8 cellular contexts compared by ENCODE assay signal in the genomic region with DNA sequence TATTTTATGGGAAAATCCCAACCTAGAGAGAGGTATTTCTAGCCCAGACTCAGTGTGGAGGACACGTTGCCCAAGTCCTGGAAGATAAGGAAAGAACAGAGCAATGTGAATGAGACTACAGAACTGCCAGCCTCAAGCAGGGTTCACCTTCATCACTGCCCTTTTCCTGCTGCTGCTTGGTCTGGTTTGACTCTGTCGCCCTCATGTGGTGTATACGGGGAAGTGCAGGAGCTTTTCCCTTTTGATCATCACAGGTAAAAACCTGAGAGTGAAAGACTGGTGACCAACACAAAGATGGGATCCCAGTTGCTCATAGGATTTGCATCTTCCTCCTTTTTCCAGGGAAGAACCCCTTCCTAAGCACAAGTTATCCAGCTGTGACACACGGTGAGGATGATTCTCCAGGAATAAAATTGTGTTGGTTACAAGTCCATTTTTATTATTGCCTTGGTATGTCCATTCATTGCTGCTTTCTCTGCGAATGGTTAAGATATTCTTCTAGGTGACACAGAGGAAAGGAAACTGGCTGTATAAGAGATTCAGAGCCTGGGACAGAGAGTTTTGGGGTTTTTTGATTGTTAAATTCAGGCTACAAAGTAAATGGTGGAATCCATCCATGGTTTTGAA.
DNase-seq lines count a peak whose midpoint lies in the region; ATAC-seq, FAIRE-seq and TF ChIP-seq lines count a peak whose summit lies in the region.

No MANE protein-coding gene starts in this region.

- ATAC-seq in activated B cell treated with CpG ODN at 0.5 μM for 24 hours (ENCODE audit: low read depth) (peak; percentile 25), GM19328 (IDR thresholded peaks at IDR 0.05; ENCODE audit: unreplicated experiment) (no peak)

- H3K9me3 Mint-ChIP-seq in activated B cell treated with CpG ODN at 0.5 μM for 24 hours (no peaks in the 10 kb centered on the region), chondrocyte (ENCODE audit: low read depth) (peaks cover under 1% of the 10 kb centered on the region)

- DNase-seq in AG08395 (ENCODE audit: low spot score) (peak; percentile 67), GM19239 (ENCODE audit: insufficient read length, low spot score) (no peak), NCI-H2227 (lab: John Stamatoyannopoulos, UW; ENCODE audit: unreplicated experiment) (peak; percentile 70), activated B cell treated with CpG ODN at 0.5 μM for 24 hours (no peak), chondrocyte (ENCODE audit: low spot score) (no peak), left kidney (ENCODE audit: low read depth, low spot score) (peak; percentile 69)
- DNase-seq in stimulated activated CD4-positive, alpha-beta T cell treated with anti-CD3 and anti-CD28 coated beads, TNF-alpha, amount 100 ng/mL, for 1 hour (ENCODE audit: low read depth in 3 of 3, low spot score in 1 of 3), result peak in 2 of 3 donors; percentile 12 to 21

- POLR2A ChIA-PET in activated B cell treated with CpG ODN at 0.5 μM for 24 hours (lab: Charles Lee), result interaction anchor here (0.7 to 2.9 kb wide), 4 partner anchors 89 to 220 kb away, joined by 3 to 20 read pairs (median 6); partner anchors contain the start of genes CD53 and LRIF1

- CTCF ChIA-PET in activated B cell treated with CpG ODN at 0.5 μM for 24 hours (lab: Charles Lee), result interaction anchor here (0.6 to 8.2 kb wide), 20 partner anchors 9 to 550 kb away, joined by 3 to 98 read pairs (median 4); partner anchors contain the start of genes CD53, KCNA2 and RBM15

- H3K4me3 Mint-ChIP-seq in activated B cell treated with CpG ODN at 0.5 μM for 24 hours (no peak overlapping the region), chondrocyte (ENCODE audit: unreplicated experiment) (no peak overlapping the region)

- peak overlapping the region; percentile 42 for H3K27ac Mint-ChIP-seq in activated B cell treated with CpG ODN at 0.5 μM for 24 hours
- H3K27ac Mint-ChIP-seq in chondrocyte (ENCODE audit: unreplicated experiment), result no peak overlapping the region

- FAIRE-seq in GM19239 (lab: Jason Lieb, UNC), result peak; percentile 95

- intact Hi-C loops in activated B cell treated with CpG ODN at 0.5 μM for 24 hours (cut with micrococcal nuclease), result loop anchor here (1.0 to 10.0 kb wide), 11 partner anchors 47 to 985 kb away; partner anchors contain the start of gene KCNA3

- TF ChIP-seq CTCF in activated B cell treated with CpG ODN at 0.5 μM for 24 hours (IDR thresholded peaks at IDR 0.05), result peak; percentile 91
- peak; percentile 91 for TF ChIP-seq CTCF in chondrocyte (IDR thresholded peaks at IDR 0.05)

- no peaks in the 10 kb centered on the region for H3K36me3 Mint-ChIP-seq in activated B cell treated with CpG ODN at 0.5 μM for 24 hours (ENCODE audit: low read depth)
- H3K36me3 Mint-ChIP-seq in chondrocyte (ENCODE audit: low read depth), result peaks cover 2% of the 10 kb centered on the region

- H3K4me1 Mint-ChIP-seq in activated B cell treated with CpG ODN at 0.5 μM for 24 hours (peaks cover 69% of the 10 kb centered on the region), chondrocyte (ENCODE audit: low read depth) (no peaks in the 10 kb centered on the region)

- no peaks in the 10 kb centered on the region for H3K27me3 Mint-ChIP-seq in activated B cell treated with CpG ODN at 0.5 μM for 24 hours
- H3K27me3 Mint-ChIP-seq in chondrocyte (ENCODE audit: low read depth), result peaks cover 21% of the 10 kb centered on the region

Comparison
In these comparisons a context has a peak if more than half of its experiments do, and no peak if none do; other contexts are left out.
1. DNase-seq: peak in AG08395 (single experiment), NCI-H2227 (single experiment), left kidney (single experiment) and stimulated activated CD4-positive, alpha-beta T cell treated with anti-CD3 and anti-CD28 coated beads, TNF-alpha, amount 100 ng/mL, for 1 hour (2 of 3); none in GM19239 (single experiment), activated B cell treated with CpG ODN at 0.5 μM for 24 hours (single experiment) and chondrocyte (single experiment).